In the genomic region with DNA sequence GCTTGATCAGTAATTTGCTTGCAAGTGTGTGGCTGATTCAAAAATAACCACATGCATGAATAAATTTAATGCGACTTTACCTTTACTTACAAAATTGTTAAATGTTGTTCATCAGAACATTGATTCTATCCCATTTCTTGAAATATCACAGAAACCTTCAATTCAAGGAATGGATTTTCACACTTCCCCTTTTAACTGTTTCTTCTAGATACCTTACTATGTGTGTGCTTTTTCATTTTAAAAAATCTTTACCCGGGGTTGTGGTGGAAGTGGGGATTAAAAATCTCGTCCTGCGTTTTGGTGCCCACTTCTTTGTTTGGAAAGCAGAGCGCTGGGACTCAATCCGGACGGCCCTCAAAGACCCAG, we compare ENCODE assay signal across 1 cellular context.
TF ChIP-seq lines count a peak whose summit lies in the region.

No MANE protein-coding gene starts in this region.

TF ChIP-seq in H1, 55 proteins besides CTCF, POLR2A, EP300 and RAD21:
- TF ChIP-seq USF2 (IDR thresholded peaks at IDR 0.05; ENCODE audit: low read length) (no peak), FOSL1 (IDR thresholded peaks at IDR 0.05; ENCODE audit: insufficient read depth, low read depth, low read length) (no peak), RXRA (IDR thresholded peaks at IDR 0.05; ENCODE audit: insufficient read depth, low read depth, low read length) (no peak), TAF1 (IDR thresholded peaks at IDR 0.05; ENCODE audit: low read depth, low read length) (no peak), SP2 (IDR thresholded peaks at IDR 0.05; ENCODE audit: low read length) (no peak), TBP (IDR thresholded peaks at IDR 0.05; ENCODE audit: low read depth, low read length) (no peak), SAP30 (IDR thresholded peaks at IDR 0.05; ENCODE audit: insufficient read depth, insufficient replicate concordance, low read length) (no peak), KDM1A (IDR thresholded peaks at IDR 0.05; ENCODE audit: borderline replicate concordance, low read length) (no peak), SIN3A (conservative IDR thresholded peaks at IDR 0.05 in 1 of 2, IDR thresholded peaks at IDR 0.05 in 1 of 2; ENCODE audit: low read depth in 1 of 2, low read length in 2 of 2) (no peak), EGR1 (IDR thresholded peaks at IDR 0.05; ENCODE audit: borderline replicate concordance, low read depth, low read length) (no peak), SIRT6 (IDR thresholded peaks at IDR 0.05; ENCODE audit: low read length) (no peak), BACH1 (IDR thresholded peaks at IDR 0.05; ENCODE audit: low read length) (no peak), SP1 (IDR thresholded peaks at IDR 0.05; ENCODE audit: low read depth, low read length) (no peak), RNF2 (IDR thresholded peaks at IDR 0.05; ENCODE audit: borderline replicate concordance, low read depth, low read length, missing control alignments, poor library complexity, severe bottlenecking) (no peak), KDM5A (IDR thresholded peaks at IDR 0.05; ENCODE audit: low read length) (no peak)
